Comparison of ENCODE assay signal across 8 cellular contexts in genomic region chr7:39623312-39624201, GRCh38. TPM values are rescaled to one million over a fixed set of nuclear protein-coding genes. Genes with fewer than 3 reads are reported as not detected.
DNase-seq lines count a peak whose midpoint lies in the region; ATAC-seq, FAIRE-seq and TF ChIP-seq lines count a peak whose summit lies in the region.

Gene RALA (plus strand): TSS chr7:39623572. CDS start chr7:39686668, 63,096 bp downstream.

- H3K9ac ChIP-seq in H1 (replicated peaks in 1 of 4; ENCODE audit: extremely low read depth in 1 of 4, low read depth in 3 of 4, low read length in 3 of 4) (peak within 1 kb of the TSS; percentile 93 to 96 (median 94)), mesenchymal stem cell (ENCODE audit: low read length) (peak within 1 kb of the TSS; percentile 99)

- H3K79me2 ChIP-seq in H1 (ENCODE audit: control insufficient read depth in 1 of 2, insufficient read depth in 2 of 2, low read length in 2 of 2): peaks cover 23 to 54% of the 10 kb centered on the region in 2 experiments

- TF ChIP-seq POLR2A in H1 (IDR thresholded peaks at IDR 0.05; ENCODE audit: control extremely low read depth in 1 of 2, low read depth in 2 of 2, low read length in 2 of 2): peak; percentile 96 to 98

- H3K4me1 ChIP-seq in H1 (replicated peaks in 1 of 4; ENCODE audit: control insufficient read depth in 3 of 4, insufficient read depth in 4 of 4, low read length in 3 of 4): peaks cover 2 to 8% (median 5%) of the 10 kb centered on the region in 4 experiments; a peak in 6 of 7 replicates
- H3K4me1 ChIP-seq in mesenchymal stem cell (ENCODE audit: control insufficient read depth, insufficient read depth, low read depth, low read length): peaks cover 7% of the 10 kb centered on the region

- 0 out of 2 replicates have a peak within 1 kb of the TSS, but pooled peaks have one; percentile 51 for H2BK12ac ChIP-seq in H1 (ENCODE audit: low read depth, low read length)
- peak within 1 kb of the TSS in 1 of 2 experiments; percentile 83 for H2BK12ac ChIP-seq in mesenchymal stem cell (ENCODE audit: low read length in 2 of 2)

- CTCF ChIA-PET in activated CD8-positive, alpha-beta memory T cell treated with anti-CD3 and anti-CD28 coated beads, Interleukin-2, amount 10 ng/mL, durations not matched to agents 7 days and 5 days (lab: Charles Lee): interaction anchor here (1.2 to 3.2 kb wide), 7 partner anchors 14 to 122 kb away, joined by 3 to 27 read pairs (median 4); no protein-coding TSS in a partner anchor
- CTCF ChIA-PET in H1 (lab: Charles Lee; ENCODE audit: partially characterized antibody): interaction anchor here (0.9 to 15.8 kb wide), 11 partner anchors 8 to 121 kb away, joined by 3 to 145 read pairs (median 5); no protein-coding TSS in a partner anchor

- H2AFZ ChIP-seq in H1 (ENCODE audit: low read length) (peak within 1 kb of the TSS; percentile 60; the same call in 1 of the 2 replicates), mesenchymal stem cell (ENCODE audit: low read depth, low read length) (peak within 1 kb of the TSS; percentile 77)

- H3K4me3 ChIP-seq in H1 (ENCODE audit: extremely low read depth in 1 of 4, insufficient read depth in 2 of 4, low read depth in 3 of 4, low read length in 4 of 4): peak within 1 kb of the TSS; percentile 69 to 93 (median 78)
- H3K4me3 ChIP-seq in mesenchymal stem cell (ENCODE audit: insufficient read depth in 1 of 2, low read depth in 1 of 2, low read length in 2 of 2): peak within 1 kb of the TSS; percentile 96 to 97

- H3K23me2 ChIP-seq in H1 (ENCODE audit: low read depth, low read length): peaks cover 7% of the 10 kb centered on the region

- H3K27me3 ChIP-seq in H1 (replicated peaks in 1 of 4; ENCODE audit: control insufficient read depth in 3 of 4, extremely low read depth in 1 of 4, insufficient read depth in 3 of 4, low read length in 3 of 4) (no peaks in the 10 kb centered on the region), mesenchymal stem cell (ENCODE audit: control insufficient read depth in 1 of 2, insufficient read depth in 1 of 2, low read length in 2 of 2) (no peaks in the 10 kb centered on the region)

- peak within 1 kb of the TSS; percentile 92 for H3K4me3 Mint-ChIP-seq in activated CD8-positive, alpha-beta memory T cell treated with anti-CD3 and anti-CD28 coated beads, Interleukin-2, amount 10 ng/mL, durations not matched to agents 7 days and 5 days

- peak; percentile 85 for DNase-seq in COR-L47 (lab: John Stamatoyannopoulos, UW)
- DNase-seq in HT1080 (ENCODE audit: low read depth): peak; percentile 94
- DNase-seq in NOMO-1 treated with dmso at 0.1 percent for 144 hours (lab: John Stamatoyannopoulos, UW; ENCODE audit: unreplicated experiment): peak; percentile 69
- peak; percentile 94 for DNase-seq in activated CD8-positive, alpha-beta memory T cell treated with anti-CD3 and anti-CD28 coated beads, Interleukin-2, amount 10 ng/mL, durations not matched to agents 7 days and 5 days
- peak; percentile 77 to 92 for DNase-seq in H1 (ENCODE audit: low read depth in 1 of 2, low spot score in 2 of 2)
- peak; percentile 95 for DNase-seq in mesenchymal stem cell
- DNase-seq in stimulated activated CD8-positive, alpha-beta memory T cell treated with anti-CD3 and anti-CD28 coated beads, Interleukin-12 subunit alpha, Interleukin-12 subunit beta, amount 100 ng/mL, for 24 hours (ENCODE audit: extremely low read depth): peak; percentile 72

- H3K36me3 Mint-ChIP-seq in activated CD8-positive, alpha-beta memory T cell treated with anti-CD3 and anti-CD28 coated beads, Interleukin-2, amount 10 ng/mL, durations not matched to agents 7 days and 5 days: peaks cover 6% of the 10 kb centered on the region

- H3K56ac ChIP-seq in H1 (replicated peaks; ENCODE audit: insufficient read length, low read depth, low read length): peak within 1 kb of the TSS; percentile 90

- H3K27ac Mint-ChIP-seq in activated CD8-positive, alpha-beta memory T cell treated with anti-CD3 and anti-CD28 coated beads, Interleukin-2, amount 10 ng/mL, durations not matched to agents 7 days and 5 days: peak within 1 kb of the TSS; percentile 92

- peak within 1 kb of the TSS; percentile 97 for H4K5ac ChIP-seq in H1 (ENCODE audit: insufficient read length, low read depth, low read length)

- no peak for FAIRE-seq in H1 (lab: Jason Lieb, UNC)

- peaks cover 0 to 6% of the 10 kb centered on the region in 2 experiments for H4K20me1 ChIP-seq in H1 (replicated peaks in 1 of 2; ENCODE audit: control insufficient read depth in 1 of 2, insufficient read depth in 2 of 2, low read length in 2 of 2)

- H2BK5ac ChIP-seq in H1 (ENCODE audit: low read depth, low read length): peak within 1 kb of the TSS; percentile 89
- peak within 1 kb of the TSS; percentile 94 for H2BK5ac ChIP-seq in mesenchymal stem cell (ENCODE audit: low read depth, low read length, poor library complexity, severe bottlenecking)

- H3K18ac ChIP-seq in H1 (ENCODE audit: extremely low read depth, low read length) (peak within 1 kb of the TSS; percentile 99), mesenchymal stem cell (ENCODE audit: low read depth in 1 of 2, low read length in 2 of 2) (peak within 1 kb of the TSS; percentile 81 to 99)

- 3% methylated on average over 51 of the region's 100 CpGs; no CpG with 5 or more reads in 1 of the 2 experiments for WGBS in H1 (ENCODE audit: extremely low coverage in 1 of 2, insufficient coverage in 1 of 2, insufficient read length in 1 of 2, insufficient replicate concordance in 2 of 2, low coverage in 1 of 2, low lambda C conversion rate in 2 of 2, missing lambda C conversion rate in 1 of 2), 2 experiments
- under 1% methylated on average over 72 of the region's 100 CpGs for whole genome bisulfite sequencing in mesenchymal stem cell

- H2BK120ac ChIP-seq in H1 (replicated peaks; ENCODE audit: low read depth, low read length) (no peak within 1 kb of the TSS), mesenchymal stem cell (ENCODE audit: low read depth, low read length) (peak within 1 kb of the TSS; percentile 93)

- no peak for TF ChIP-seq CTCF in H1 (IDR thresholded peaks at IDR 0.05; ENCODE audit: control extremely low read depth in 1 of 3, insufficient read depth in 1 of 3, low read depth in 1 of 3, low read length in 3 of 3)

- H3K4me1 Mint-ChIP-seq in activated CD8-positive, alpha-beta memory T cell treated with anti-CD3 and anti-CD28 coated beads, Interleukin-2, amount 10 ng/mL, durations not matched to agents 7 days and 5 days: peaks cover 37% of the 10 kb centered on the region

- H2AK5ac ChIP-seq in H1 (ENCODE audit: low read depth, low read length): no peak within 1 kb of the TSS
- H2AK5ac ChIP-seq in mesenchymal stem cell (ENCODE audit: low read length, severe bottlenecking): peak within 1 kb of the TSS; percentile 99

- H4K91ac ChIP-seq in H1 (replicated peaks; ENCODE audit: insufficient read length, low read length) (peak within 1 kb of the TSS; percentile 87), mesenchymal stem cell (ENCODE audit: low read length) (peak within 1 kb of the TSS; percentile 98)

- H3K79me1 ChIP-seq in H1 (ENCODE audit: low read depth, low read length): peaks cover 5% of the 10 kb centered on the region; the same call in 1 of the 2 replicates
- H3K79me1 ChIP-seq in mesenchymal stem cell (replicated peaks; ENCODE audit: low read length, poor library complexity, severe bottlenecking): peaks cover 2% of the 10 kb centered on the region

- ATAC-seq in GM21360 (IDR thresholded peaks at IDR 0.05; ENCODE audit: unreplicated experiment): peak; percentile 90
- ATAC-seq in activated CD8-positive, alpha-beta memory T cell treated with anti-CD3 and anti-CD28 coated beads, Interleukin-2, amount 10 ng/mL, durations not matched to agents 7 days and 5 days: peak; percentile 96

- H3K23ac ChIP-seq in H1 (ENCODE audit: insufficient read length) (no peak within 1 kb of the TSS), mesenchymal stem cell (ENCODE audit: low read length in 2 of 2) (peak within 1 kb of the TSS; percentile 75 to 93)

- H2BK15ac ChIP-seq in H1 (ENCODE audit: low read length) (no peak within 1 kb of the TSS), mesenchymal stem cell (ENCODE audit: low read depth, poor library complexity, severe bottlenecking) (peak within 1 kb of the TSS; percentile 93)

- TF ChIP-seq RAD21 in H1 (IDR thresholded peaks at IDR 0.05 in 1 of 2, conservative IDR thresholded peaks at IDR 0.05 in 1 of 2; ENCODE audit: low read depth in 2 of 2, low read length in 2 of 2): no peak

- H3K4me2 ChIP-seq in H1 (ENCODE audit: insufficient read depth in 1 of 2, low read depth in 2 of 2, low read length in 2 of 2) (peak within 1 kb of the TSS; percentile 87 to 89), mesenchymal stem cell (ENCODE audit: low read length, poor library complexity, severe bottlenecking) (peak within 1 kb of the TSS; percentile 79)

- peak within 1 kb of the TSS; percentile 27 for H3K14ac ChIP-seq in H1 (ENCODE audit: insufficient read length)
- peak within 1 kb of the TSS in 1 of 2 experiments; percentile 95 for H3K14ac ChIP-seq in mesenchymal stem cell (ENCODE audit: low read length in 2 of 2)

- H3K27me3 Mint-ChIP-seq in activated CD8-positive, alpha-beta memory T cell treated with anti-CD3 and anti-CD28 coated beads, Interleukin-2, amount 10 ng/mL, durations not matched to agents 7 days and 5 days: peaks cover 2% of the 10 kb centered on the region

- no peak within 1 kb of the TSS for H3K4ac ChIP-seq in H1 (replicated peaks; ENCODE audit: insufficient read length, low read depth, low read length)
- H3K4ac ChIP-seq in mesenchymal stem cell (ENCODE audit: low read depth in 1 of 2, low read length in 2 of 2): peak within 1 kb of the TSS; percentile 96 to 100

- H3K36me3 ChIP-seq in H1 (ENCODE audit: control insufficient read depth in 2 of 4, insufficient read depth in 4 of 4, low read length in 3 of 4): peaks cover 0 to 4% (median 0%) of the 10 kb centered on the region in 4 experiments; a peak in 1 of 8 replicates
- peaks cover 0 to 3% of the 10 kb centered on the region in 2 experiments for H3K36me3 ChIP-seq in mesenchymal stem cell (ENCODE audit: control insufficient read depth in 1 of 2, insufficient read depth in 2 of 2, low read depth in 1 of 2, low read length in 2 of 2)

- POLR2A ChIA-PET in H1 (lab: Charles Lee; ENCODE audit: partially characterized antibody): interaction anchor here (0.5 to 4.6 kb wide), 28 partner anchors 9 to 1540 kb away, joined by 3 to 47 read pairs (median 4); no protein-coding TSS in a partner anchor

- no peaks in the 10 kb centered on the region for H3K9me3 ChIP-seq in H1 (ENCODE audit: insufficient read depth in 2 of 2, low read depth in 1 of 2, low read length in 1 of 2)
- no peaks in the 10 kb centered on the region for H3K9me3 ChIP-seq in mesenchymal stem cell (ENCODE audit: control insufficient read depth, low read length)

- TF ChIP-seq EP300 in H1 (IDR thresholded peaks at IDR 0.05; ENCODE audit: borderline replicate concordance in 1 of 2, low read depth in 2 of 2, low read length in 2 of 2): no peak

- no peak within 1 kb of the TSS for H2BK20ac ChIP-seq in H1 (ENCODE audit: low read length)

- H4K8ac ChIP-seq in H1 (ENCODE audit: extremely low read depth, insufficient read depth, low read length): peak within 1 kb of the TSS; percentile 99
- peak within 1 kb of the TSS; percentile 99 for H4K8ac ChIP-seq in mesenchymal stem cell (ENCODE audit: low read length)

- H3K27ac ChIP-seq in H1 (ENCODE audit: low read depth, low read length) (peak within 1 kb of the TSS; percentile 98), mesenchymal stem cell (ENCODE audit: low read length, poor library complexity, severe bottlenecking) (peak within 1 kb of the TSS; percentile 97)

- no peaks in the 10 kb centered on the region for H3K9me3 Mint-ChIP-seq in activated CD8-positive, alpha-beta memory T cell treated with anti-CD3 and anti-CD28 coated beads, Interleukin-2, amount 10 ng/mL, durations not matched to agents 7 days and 5 days (ENCODE audit: low read depth)

RNA-seq across cellular contexts. Expression of gene RALA, which starts in this region (rescaled TPM):
- total RNA-seq in HT1080 (2014; rRNA removed; shearing (Covaris generic)): 16.1 and 19.2 TPM in 2 replicates
- polyA plus RNA-seq in HT1080 (2015; cell fraction: cytosol; rRNA removed): 41.2 and 48.5 TPM in 2 replicates
- polyA plus RNA-seq in HT1080 (2015; cell fraction: nucleus; rRNA removed): 24.8 and 25.5 TPM in 2 replicates
- total RNA-seq in activated CD8-positive, alpha-beta memory T cell treated with anti-CD3 and anti-CD28 coated beads, Interleukin-2, amount 10 ng/mL, durations not matched to agents 7 days and 5 days: 10 to 100 TPM; 22.3 to 32.9 TPM
- 68.5 and 72.8 TPM in 2 replicates for total RNA-seq in H1 (2021; fragmentation: NEBNext Ultra II Directional; extraction: Animal tissue kit (Norgen Biotek cat#: 25700))
- 13.2 and 24.1 TPM in 2 replicates for polyA plus RNA-seq in H1 (2011; rRNA removed)
- 28.5 TPM for polyA plus RNA-seq in H1 (2011; cell fraction: cytosol; rRNA removed)
- polyA plus RNA-seq in H1 (2011; cell fraction: nucleus; rRNA removed): 8.0 TPM
- 36.6 to 59.4 TPM (median 39.1 TPM) in 4 replicates for polyA plus RNA-seq in H1 (2012, experiment 1 of 2)
- 8.6 TPM for polyA plus RNA-seq in H1 (2012, experiment 2 of 2)
- polyA plus RNA-seq in H1 (2013, experiment 1 of 2): 53.4 TPM
- polyA plus RNA-seq in H1 (2013, experiment 2 of 2): 56.7 TPM
- polyA minus RNA-seq in H1 (2011; rRNA and poly(A)+ RNA removed): 36.5 and 37.2 TPM in 2 replicates
- 52.2 TPM for polyA minus RNA-seq in H1 (2011; cell fraction: cytosol; rRNA and poly(A)+ RNA removed)
- 31.1 TPM for polyA minus RNA-seq in H1 (2011; cell fraction: nucleus; rRNA and poly(A)+ RNA removed)
- 51.2 TPM for polyA plus RNA-seq in mesenchymal stem cell (2013, experiment 1 of 2)
- 54.6 TPM for polyA plus RNA-seq in mesenchymal stem cell (2013, experiment 2 of 2)

Comparison
In these comparisons a context has a peak if more than half of its experiments do, and no peak if none do; other contexts are left out.
1. Peak in every context shown above with its lines: DNase-seq, ATAC-seq, H3K4me3 ChIP-seq and H3K27ac ChIP-seq.